8 cellular contexts compared by ENCODE assay signal in the genomic region with DNA sequence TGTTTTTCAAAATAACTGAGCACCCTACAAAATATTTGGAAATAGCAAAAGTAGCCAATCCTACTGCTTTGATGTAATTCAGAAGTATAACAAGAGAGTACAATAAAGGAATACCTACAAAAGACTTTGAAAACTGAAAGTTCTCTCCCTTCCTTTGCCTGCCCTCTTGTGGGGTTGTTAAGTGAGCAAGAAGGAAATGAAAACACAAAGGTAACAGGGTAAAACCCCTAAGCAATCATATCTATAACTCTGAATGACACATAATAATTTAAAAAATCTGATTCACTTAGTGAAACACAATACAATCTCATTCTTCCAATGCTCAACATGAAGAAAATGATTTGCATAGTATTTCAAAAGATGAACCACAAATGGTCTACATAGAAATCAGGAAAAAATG.
DNase-seq lines count a peak whose midpoint lies in the region; ATAC-seq and TF ChIP-seq lines count a peak whose summit lies in the region.

No MANE protein-coding gene starts in this region.

- in situ Hi-C loops in KBM-7 (cut with MboI; ENCODE audit: low pct_unique_long_range_greater_than_20kb, low sequenced_read_pairs): no loop called here

- H3K4me1 Mint-ChIP-seq in neural progenitor cell: peaks cover 6% of the 10 kb centered on the region

- H3K27me3 ChIP-seq in neural progenitor cell: no peaks in the 10 kb centered on the region

- H4K20me1 ChIP-seq in neural progenitor cell (ENCODE audit: low read depth): peaks cover 28% of the 10 kb centered on the region

- no peak overlapping the region for H3K4me2 ChIP-seq in neural progenitor cell

- CTCF ChIA-PET in HEK293T (lab: Yijun Ruan, JAX): interaction anchor here (1.3 kb wide), 1 partner anchor 103 kb away, joined by 3 read pairs; no protein-coding TSS in a partner anchor

- H3K79me2 ChIP-seq in neural progenitor cell (ENCODE audit: low read depth): peaks cover 55% of the 10 kb centered on the region

- H3K4me1 ChIP-seq in neural progenitor cell: no peaks in the 10 kb centered on the region

- TF ChIP-seq CTCF in GM12864 (IDR thresholded peaks at IDR 0.05; ENCODE audit: low read depth, low read length, missing control alignments) (peak; percentile 25), neural progenitor cell (IDR thresholded peaks at IDR 0.05) (peak; percentile 17)

- peaks cover 4% of the 10 kb centered on the region for H3K36me3 ChIP-seq in neural progenitor cell

- H3K4me3 Mint-ChIP-seq in neural progenitor cell: no peak overlapping the region

- no peak overlapping the region for H2AFZ ChIP-seq in neural progenitor cell (replicated peaks)

- peaks cover 11% of the 10 kb centered on the region for H3F3A ChIP-seq in neural progenitor cell (ENCODE audit: low read depth)

- no peaks in the 10 kb centered on the region for H3K27me3 Mint-ChIP-seq in neural progenitor cell (ENCODE audit: insufficient read depth, low read depth)

- no peaks in the 10 kb centered on the region for H3K9me3 ChIP-seq in neural progenitor cell (ENCODE audit: low read depth)

- H3K9me3 Mint-ChIP-seq in neural progenitor cell: peaks cover 7% of the 10 kb centered on the region

- peaks cover 20% of the 10 kb centered on the region for H3K36me3 Mint-ChIP-seq in neural progenitor cell

- no peak overlapping the region for H3K27ac ChIP-seq in neural progenitor cell

- peak; percentile 76 for ATAC-seq in GM21423 (IDR thresholded peaks at IDR 0.05; ENCODE audit: unreplicated experiment)

- no peak overlapping the region for H3K9ac ChIP-seq in neural progenitor cell

- POLR2A ChIA-PET in HEK293T (lab: Yijun Ruan, JAX): no interaction called here

- H3K27ac Mint-ChIP-seq in neural progenitor cell: no peak overlapping the region

- no peak overlapping the region for H3K4me3 ChIP-seq in GM12864 (ENCODE audit: low read depth, low read length)
- H3K4me3 ChIP-seq in neural progenitor cell: no peak overlapping the region

- DNase-seq in GM12864 (ENCODE audit: low read depth) (peak; percentile 26), KBM-7 (peak; percentile 33), neural progenitor cell (ENCODE audit: low spot score) (no peak), NCI-H1048 (lab: John Stamatoyannopoulos, UW) (no peak), CD1c-positive myeloid dendritic cell (ENCODE audit: extremely low spot score) (no peak), HEK293T (ENCODE audit: extremely low spot score) (no peak)
- peak; percentile 13 for DNase-seq in central memory CD4-positive, alpha-beta T cell

TF ChIP-seq in HEK293T, 16 proteins besides CTCF, POLR2A, EP300 and RAD21:
- no peak for TF ChIP-seq ARNT (IDR thresholded peaks at IDR 0.05)
- TF ChIP-seq ELF4 (IDR thresholded peaks at IDR 0.05): no peak
- TF ChIP-seq FOXM1 (IDR thresholded peaks at IDR 0.05; ENCODE audit: borderline replicate concordance): no peak
- TF ChIP-seq FOXK2 (IDR thresholded peaks at IDR 0.05): no peak
- no peak for TF ChIP-seq TARDBP (IDR thresholded peaks at IDR 0.05)
- no peak for TF ChIP-seq LEF1 (IDR thresholded peaks at IDR 0.05; ENCODE audit: borderline replicate concordance)
- TF ChIP-seq HDGF (IDR thresholded peaks at IDR 0.05; ENCODE audit: borderline replicate concordance): no peak
- TF ChIP-seq CTBP1 (IDR thresholded peaks at IDR 0.05; ENCODE audit: borderline replicate concordance): no peak
- TF ChIP-seq, protein P1, sequence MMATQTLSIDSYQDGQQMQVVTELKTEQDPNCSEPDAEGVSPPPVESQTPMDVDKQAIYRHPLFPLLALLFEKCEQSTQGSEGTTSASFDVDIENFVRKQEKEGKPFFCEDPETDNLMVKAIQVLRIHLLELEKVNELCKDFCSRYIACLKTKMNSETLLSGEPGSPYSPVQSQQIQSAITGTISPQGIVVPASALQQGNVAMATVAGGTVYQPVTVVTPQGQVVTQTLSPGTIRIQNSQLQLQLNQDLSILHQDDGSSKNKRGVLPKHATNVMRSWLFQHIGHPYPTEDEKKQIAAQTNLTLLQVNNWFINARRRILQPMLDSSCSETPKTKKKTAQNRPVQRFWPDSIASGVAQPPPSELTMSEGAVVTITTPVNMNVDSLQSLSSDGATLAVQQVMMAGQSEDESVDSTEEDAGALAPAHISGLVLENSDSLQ (IDR thresholded peaks at IDR 0.05): no peak
- TF ChIP-seq NFRKB (IDR thresholded peaks at IDR 0.05): no peak
- no peak for TF ChIP-seq BHLHE40 (IDR thresholded peaks at IDR 0.05; ENCODE audit: borderline replicate concordance)
- no peak for TF ChIP-seq SP1 (IDR thresholded peaks at IDR 0.05)
- TF ChIP-seq L3MBTL2 (conservative IDR thresholded peaks at IDR 0.05): no peak
- TF ChIP-seq SUZ12 (IDR thresholded peaks at IDR 0.05): no peak
- no peak for TF ChIP-seq FOXA1 (IDR thresholded peaks at IDR 0.05)
- TF ChIP-seq ZNF384 (IDR thresholded peaks at IDR 0.05): no peak

Comparison
In these comparisons a context has a peak if more than half of its experiments do, and no peak if none do; other contexts are left out.
1. DNase-seq: peak in GM12864 (single experiment), KBM-7 (single experiment) and central memory CD4-positive, alpha-beta T cell (single experiment); none in neural progenitor cell (single experiment), NCI-H1048 (single experiment), CD1c-positive myeloid dendritic cell (single experiment) and HEK293T (single experiment).